In genomic region chr6:142232206-142233044, GRCh38 we compare ENCODE assay signal across 8 cellular contexts.
DNase-seq lines count a peak whose midpoint lies in the region; ATAC-seq and TF ChIP-seq lines count a peak whose summit lies in the region.
"Not testable (repeated sequence)": the region's sequence is repeated elsewhere in the genome, so short reads cannot be mapped to it uniquely, and the experiment has no call there.

No MANE protein-coding gene starts in this region.

- not testable (repeated sequence) for H3K27ac Mint-ChIP-seq in activated naive CD8-positive, alpha-beta T cell treated with anti-CD3 and anti-CD28 coated beads, Interleukin-2, amount 10 ng/mL, durations not matched to agents 7 days and 5 days
- H3K27ac Mint-ChIP-seq in stimulated activated naive CD8-positive, alpha-beta T cell treated with anti-CD3 and anti-CD28 coated beads, Interleukin-15, amount 100 ng/mL, for 72 hours = peak overlapping the region in 1 of 2 donors; percentile 63

- POLR2A ChIA-PET in activated naive CD8-positive, alpha-beta T cell treated with anti-CD3 and anti-CD28 coated beads, Interleukin-2, amount 10 ng/mL, durations not matched to agents 7 days and 5 days (lab: Charles Lee) = not testable (repeated sequence)

- peak; percentile 62 for ATAC-seq in HG03066 (IDR thresholded peaks at IDR 0.05; ENCODE audit: low read depth, unreplicated experiment)
- ATAC-seq in activated naive CD8-positive, alpha-beta T cell treated with anti-CD3 and anti-CD28 coated beads, Interleukin-2, amount 10 ng/mL, durations not matched to agents 7 days and 5 days (ENCODE audit: low read depth) = peak; percentile 92
- not testable (repeated sequence) for ATAC-seq in left cardiac atrium
- peak; percentile 95 for ATAC-seq in stimulated activated naive CD8-positive, alpha-beta T cell treated with anti-CD3 and anti-CD28 coated beads, Interleukin-15, amount 100 ng/mL, for 72 hours

- H3K4me1 Mint-ChIP-seq in activated naive CD8-positive, alpha-beta T cell treated with anti-CD3 and anti-CD28 coated beads, Interleukin-2, amount 10 ng/mL, durations not matched to agents 7 days and 5 days = not testable (repeated sequence)
- H3K4me1 Mint-ChIP-seq in stimulated activated naive CD8-positive, alpha-beta T cell treated with anti-CD3 and anti-CD28 coated beads, Interleukin-15, amount 100 ng/mL, for 72 hours = peaks cover 16% of the 10 kb centered on the region

- DNase-seq in GM12864 (ENCODE audit: low read depth) (peak; percentile 8), NCI-H524 (lab: John Stamatoyannopoulos, UW) (peak; percentile 52 to 69), left cardiac atrium (peak; percentile 25)
- DNase-seq in activated CD4-positive, alpha-beta T cell treated with anti-CD3 and anti-CD28 coated beads for 1 hour = peak; percentile 25
- DNase-seq in activated naive CD8-positive, alpha-beta T cell treated with anti-CD3 and anti-CD28 coated beads, Interleukin-2, amount 10 ng/mL, durations not matched to agents 7 days and 5 days = peak; percentile 55
- DNase-seq in stimulated activated naive CD8-positive, alpha-beta T cell treated with anti-CD3 and anti-CD28 coated beads, Interleukin-15, amount 100 ng/mL, for 72 hours = peak; percentile 62 to 71

- not testable (repeated sequence) for H3K4me1 ChIP-seq in neuron (ENCODE audit: insufficient read depth, low read length)

- H3K4me3 ChIP-seq in GM12864 (ENCODE audit: low read depth, low read length) = not testable (repeated sequence)
- peak overlapping the region; percentile 39 for H3K4me3 ChIP-seq in neuron (ENCODE audit: low read length)

- not testable (repeated sequence) for H3K9me3 ChIP-seq in neuron (ENCODE audit: low read length)

- peak; percentile 45 for TF ChIP-seq CTCF in GM12864 (IDR thresholded peaks at IDR 0.05; ENCODE audit: low read depth, low read length, missing control alignments)

- not testable (repeated sequence) for H3K27me3 ChIP-seq in neuron (ENCODE audit: insufficient read depth, low read length)

- intact Hi-C loops in left cardiac atrium (cut with DNase I) = loop anchor here in 1 of 2 donors (10.0 kb wide), 1 partner anchor 152 kb away; no protein-coding TSS in a partner anchor

- H2AFZ ChIP-seq in neuron (ENCODE audit: low read depth, low read length) = peak overlapping the region; percentile 76

- not testable (repeated sequence) for H3K9me3 Mint-ChIP-seq in activated naive CD8-positive, alpha-beta T cell treated with anti-CD3 and anti-CD28 coated beads, Interleukin-2, amount 10 ng/mL, durations not matched to agents 7 days and 5 days
- H3K9me3 Mint-ChIP-seq in stimulated activated naive CD8-positive, alpha-beta T cell treated with anti-CD3 and anti-CD28 coated beads, Interleukin-15, amount 100 ng/mL, for 72 hours = peaks cover 10 to 11% of the 10 kb centered on the region in 2 donors

- peak overlapping the region; percentile 46 for H3K4me3 Mint-ChIP-seq in activated naive CD8-positive, alpha-beta T cell treated with anti-CD3 and anti-CD28 coated beads, Interleukin-2, amount 10 ng/mL, durations not matched to agents 7 days and 5 days
- H3K4me3 Mint-ChIP-seq in stimulated activated naive CD8-positive, alpha-beta T cell treated with anti-CD3 and anti-CD28 coated beads, Interleukin-15, amount 100 ng/mL, for 72 hours = peak overlapping the region; percentile 71 to 79

- not testable (repeated sequence) for H3K36me3 ChIP-seq in neuron (ENCODE audit: insufficient read depth, low read length)

- not testable (repeated sequence) for H3K27me3 Mint-ChIP-seq in activated naive CD8-positive, alpha-beta T cell treated with anti-CD3 and anti-CD28 coated beads, Interleukin-2, amount 10 ng/mL, durations not matched to agents 7 days and 5 days; stimulated activated naive CD8-positive, alpha-beta T cell treated with anti-CD3 and anti-CD28 coated beads, Interleukin-15, amount 100 ng/mL, for 72 hours

- H3K36me3 Mint-ChIP-seq in activated naive CD8-positive, alpha-beta T cell treated with anti-CD3 and anti-CD28 coated beads, Interleukin-2, amount 10 ng/mL, durations not matched to agents 7 days and 5 days = not testable (repeated sequence)

Comparison
In these comparisons a context has a peak if more than half of its experiments do, and no peak if none do; other contexts are left out.
1. DNase-seq: peak in every context shown above with its lines; median percentile 66 in stimulated activated naive CD8-positive, alpha-beta T cell treated with anti-CD3 and anti-CD28 coated beads, Interleukin-15, amount 100 ng/mL, for 72 hours; 60 in NCI-H524; 55 in activated naive CD8-positive, alpha-beta T cell treated with anti-CD3 and anti-CD28 coated beads, Interleukin-2, amount 10 ng/mL, durations not matched to agents 7 days and 5 days; 25 in activated CD4-positive, alpha-beta T cell treated with anti-CD3 and anti-CD28 coated beads for 1 hour; 25 in left cardiac atrium; 8 in GM12864.